In the genomic region with DNA sequence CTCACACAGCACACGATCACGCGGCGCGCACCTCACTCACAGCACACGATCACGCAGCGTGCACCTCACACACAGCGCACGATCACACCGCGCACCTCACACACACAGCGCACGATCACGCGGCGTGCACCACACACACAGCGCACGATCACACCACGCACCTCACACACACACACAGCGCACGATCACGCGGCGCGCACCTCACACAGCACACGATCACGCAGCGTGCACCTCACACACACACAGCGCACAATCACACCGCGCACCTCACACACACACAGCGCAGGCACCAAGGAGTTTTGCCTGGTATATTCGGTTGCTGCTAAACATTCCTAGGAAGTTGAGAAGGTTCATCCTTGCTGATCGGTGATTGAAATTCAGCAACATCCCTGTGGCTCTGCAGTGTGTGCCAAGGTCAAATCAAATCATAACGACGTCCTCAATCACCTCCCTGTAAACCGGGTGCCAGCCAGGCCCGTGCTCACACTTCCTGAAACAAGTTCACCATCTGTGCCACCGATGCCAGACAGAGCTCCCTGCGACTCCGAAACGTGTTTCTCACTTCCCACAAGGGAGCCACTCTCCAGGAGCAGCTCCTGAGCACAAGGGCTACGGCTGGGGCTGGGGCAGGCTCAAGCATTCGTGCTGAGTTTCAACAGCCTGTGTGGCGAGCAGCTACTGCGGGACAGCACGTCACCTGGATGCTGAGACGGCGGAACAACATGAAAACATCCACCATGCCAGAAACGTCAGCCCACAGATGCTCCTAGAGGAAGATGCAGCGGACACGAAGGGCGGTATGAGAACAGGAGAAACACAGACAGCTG, we compare ENCODE assay signal across 26 cellular contexts. TPM values are rescaled to one million over a fixed set of nuclear protein-coding genes. Genes with fewer than 3 reads are reported as not detected.
A peak's percentile ranks its signal among the peaks of the same experiment; 100 is the strongest.
DNase-seq lines count a peak whose midpoint lies in the region; ATAC-seq, FAIRE-seq and TF ChIP-seq lines count a peak whose summit lies in the region.
"Had no signal": no experiment of that assay in that cellular context is flagged by ENCODE, and none has a peak within 500 bp of the region (broad histone marks: within the 10 kb centered on the region; RNA-seq: fewer than 3 reads in every experiment).

No MANE protein-coding gene starts in this region.

- TF ChIP-seq POLR2A in GM12878 (IDR thresholded peaks at IDR 0.05; ENCODE audit: low read depth, low read length) (no peak), HepG2 (IDR thresholded peaks at IDR 0.05; ENCODE audit: insufficient read depth in 1 of 2, low read depth in 2 of 2, low read length in 2 of 2) (no peak)

- 96% methylated on average over 51 of the region's 54 CpGs for WGBS in GM12878 (ENCODE audit: insufficient coverage, insufficient replicate concordance, low lambda C conversion rate, missing lambda C conversion rate)
- 95% methylated on average over 53 of the region's 54 CpGs for WGBS in HepG2 (ENCODE audit: low lambda C conversion rate)

- H3K27me3 ChIP-seq in GM12878 (replicated peaks in 1 of 2; ENCODE audit: control insufficient read depth in 2 of 2, insufficient read depth in 2 of 2, low read length in 1 of 2) = no peaks in the 10 kb centered on the region
- H3K27me3 ChIP-seq in HepG2 (ENCODE audit: control insufficient read depth in 1 of 2, insufficient read depth in 2 of 2, low read length in 2 of 2) = no peaks in the 10 kb centered on the region; a peak in 1 of 5 replicates
- H3K27me3 ChIP-seq in upper lobe of right lung = no peaks in the 10 kb centered on the region
- H3K27me3 ChIP-seq in A673 (replicated peaks; ENCODE audit: insufficient read depth, low read depth, low read length, poor library complexity) = no peaks in the 10 kb centered on the region
- H3K27me3 ChIP-seq: left lung, upper lobe of left lung had no signal

- H3K9ac ChIP-seq in GM12878 (ENCODE audit: control insufficient read depth, insufficient read depth, low read length) = no peak overlapping the region
- H3K9ac ChIP-seq in HepG2 (ENCODE audit: insufficient read depth, low read depth, low read length) = no peak overlapping the region
- H3K9ac ChIP-seq: parathyroid adenoma had no signal

- H3K27ac ChIP-seq in GM12878 (ENCODE audit: control insufficient read depth, insufficient read depth) (no peak overlapping the region), HepG2 (ENCODE audit: extremely low read length, insufficient read depth, low read length) (no peak overlapping the region), upper lobe of right lung (no peak overlapping the region), A673 (ENCODE audit: low read depth, low read length, poor library complexity, severe bottlenecking) (no peak overlapping the region)
- H3K27ac ChIP-seq: left lung, parathyroid adenoma, upper lobe of left lung had no signal

- RAD21 ChIA-PET in GM12878 (lab: Charles Lee; ENCODE audit: unreplicated experiment) = no interaction called here

- POLR2A ChIA-PET in GM12878 (lab: Charles Lee) (no interaction called here), HepG2 (lab: Yijun Ruan, JAX) (interaction anchor here (0.5 kb wide), 1 partner anchor 28 kb away, joined by 3 read pairs; no protein-coding TSS in a partner anchor), A673 (lab: Charles Lee; ENCODE audit: low non-redundant PET) (no interaction called here)

- ATAC-seq in stimulated activated naive CD8-positive, alpha-beta T cell treated with anti-CD3 and anti-CD28 coated beads, Interleukin-15, Interleukin-2, amounts not matched to agents 100 U/mL and 50 U/mL, for 24 hours = no peak
- ATAC-seq in GM12878 (no peak), HepG2 (no peak), upper lobe of right lung (no peak), left colon (no peak)
- ATAC-seq: left lung, natural killer cell had no signal

- no peaks in the 10 kb centered on the region for H3K9me3 Mint-ChIP-seq in stimulated activated naive CD8-positive, alpha-beta T cell treated with anti-CD3 and anti-CD28 coated beads, Interleukin-15, Interleukin-2, amounts not matched to agents 100 ng/mL and 50 ng/mL, for 24 hours
- H3K9me3 Mint-ChIP-seq: activated B cell treated with CpG ODN at 0.5 μM for 24 hours; activated CD4-positive, alpha-beta memory T cell treated with anti-CD3 and anti-CD28 coated beads, Interleukin-2, amount 10 ng/mL, durations not matched to agents 7 days and 5 days; natural killer cell had no signal

- SMC1A ChIA-PET in GM12878 (lab: Charles Lee; ENCODE audit: uncharacterized antibody, unreplicated experiment) = no interaction called here

- no peak for DNase-seq in stimulated activated naive CD8-positive, alpha-beta T cell treated with anti-CD3 and anti-CD28 coated beads, Interleukin-15, Interleukin-2, amounts not matched to agents 100 U/mL and 50 U/mL, for 24 hours
- no peak for DNase-seq in GM12878 (ENCODE audit: low read depth, low spot score)
- DNase-seq in HepG2 (ENCODE audit: low spot score) = no peak
- peak; percentile 58 for DNase-seq in upper lobe of right lung
- no peak for DNase-seq in EL
- no peak for DNase-seq in left colon
- no peak for DNase-seq in A673 (ENCODE audit: low spot score)
- DNase-seq: activated B cell treated with CpG ODN at 0.5 μM for 24 hours; activated CD4-positive, alpha-beta memory T cell treated with anti-CD3 and anti-CD28 coated beads, Interleukin-2, amount 10 ng/mL, durations not matched to agents 7 days and 5 days; activated gamma-delta T cell; activated T-cell treated with anti-CD3 and anti-CD28 coated beads for 4 hours; cerebellar nuclear complex; midbrain; natural killer cell; NCI-H1092; NCI-H2081; NCI-H446; OCI-M1; Right ventricle myocardium superior; T1000 had no signal

- H4K20me1 ChIP-seq in GM12878 (ENCODE audit: control insufficient read depth, insufficient read depth) = no peaks in the 10 kb centered on the region
- H4K20me1 ChIP-seq in HepG2 (ENCODE audit: insufficient read depth, low read length) = no peaks in the 10 kb centered on the region

- H3K36me3 Mint-ChIP-seq in stimulated activated naive CD8-positive, alpha-beta T cell treated with anti-CD3 and anti-CD28 coated beads, Interleukin-15, Interleukin-2, amounts not matched to agents 100 ng/mL and 50 ng/mL, for 24 hours (ENCODE audit: low read depth) = peaks cover 80% of the 10 kb centered on the region

- H3K4me3 Mint-ChIP-seq in stimulated activated naive CD8-positive, alpha-beta T cell treated with anti-CD3 and anti-CD28 coated beads, Interleukin-15, Interleukin-2, amounts not matched to agents 100 ng/mL and 50 ng/mL, for 24 hours = no peak overlapping the region
- H3K4me3 Mint-ChIP-seq: activated B cell treated with CpG ODN at 0.5 μM for 24 hours; activated CD4-positive, alpha-beta memory T cell treated with anti-CD3 and anti-CD28 coated beads, Interleukin-2, amount 10 ng/mL, durations not matched to agents 7 days and 5 days; natural killer cell had no signal

- CTCF ChIA-PET in GM12878 (lab: Yijun Ruan, JAX) = no interaction called here
- CTCF ChIA-PET in HepG2 (lab: Yijun Ruan, JAX; ENCODE audit: low intra/inter-chr PET ratio, low total read pairs) = no interaction called here
- CTCF ChIA-PET in A673 (lab: Charles Lee) = interaction anchor here (0.6 kb wide), 1 partner anchor 58 kb away, joined by 4 read pairs; no protein-coding TSS in a partner anchor

- H3K27me3 Mint-ChIP-seq in stimulated activated naive CD8-positive, alpha-beta T cell treated with anti-CD3 and anti-CD28 coated beads, Interleukin-15, Interleukin-2, amounts not matched to agents 100 ng/mL and 50 ng/mL, for 24 hours = no peaks in the 10 kb centered on the region
- H3K27me3 Mint-ChIP-seq: activated B cell treated with CpG ODN at 0.5 μM for 24 hours; activated CD4-positive, alpha-beta memory T cell treated with anti-CD3 and anti-CD28 coated beads, Interleukin-2, amount 10 ng/mL, durations not matched to agents 7 days and 5 days had no signal

- H3K27ac Mint-ChIP-seq in stimulated activated naive CD8-positive, alpha-beta T cell treated with anti-CD3 and anti-CD28 coated beads, Interleukin-15, Interleukin-2, amounts not matched to agents 100 ng/mL and 50 ng/mL, for 24 hours = peak overlapping the region; percentile 11
- H3K27ac Mint-ChIP-seq: activated B cell treated with CpG ODN at 0.5 μM for 24 hours; activated CD4-positive, alpha-beta memory T cell treated with anti-CD3 and anti-CD28 coated beads, Interleukin-2, amount 10 ng/mL, durations not matched to agents 7 days and 5 days had no signal

- intact Hi-C loops in GM12878 (cut with micrococcal nuclease; ENCODE audit: unreplicated experiment) = no loop called here
- intact Hi-C loops in HepG2 (cut with micrococcal nuclease; ENCODE audit: unreplicated experiment) = no loop called here
- intact Hi-C loops in upper lobe of right lung (cut with DNase I) = no loop called here
- intact Hi-C loops in left colon (cut with DNase I, micrococcal nuclease) = no loop called here
- intact Hi-C loops in A673 (cut with micrococcal nuclease; ENCODE audit: unreplicated experiment) = no loop called here

- H3K4me1 Mint-ChIP-seq in stimulated activated naive CD8-positive, alpha-beta T cell treated with anti-CD3 and anti-CD28 coated beads, Interleukin-15, Interleukin-2, amounts not matched to agents 100 ng/mL and 50 ng/mL, for 24 hours (ENCODE audit: low read depth) = no peaks in the 10 kb centered on the region
- H3K4me1 Mint-ChIP-seq: activated B cell treated with CpG ODN at 0.5 μM for 24 hours had no signal

- H3K4me2 ChIP-seq in GM12878 (ENCODE audit: control insufficient read depth, insufficient read depth) = no peak overlapping the region
- no peak overlapping the region for H3K4me2 ChIP-seq in HepG2 (ENCODE audit: low read depth, low read length)

- FAIRE-seq in GM12878 (lab: Jason Lieb, UNC) = no peak
- no peak for FAIRE-seq in HepG2 (lab: Jason Lieb, UNC)
- FAIRE-seq: D721Med, GM19239 had no signal

- no TSS peak for BruUV-seq in GM12878 (replicated peaks; lab: Mats Ljungman, UMichigan)
- BruUV-seq in HepG2 (replicated peaks; lab: Mats Ljungman, UMichigan) = TSS peak; percentile 19
- BruUV-seq in A673 (replicated peaks; lab: Mats Ljungman, UMichigan) = no TSS peak

- TF ChIP-seq CTCF in GM12878 (IDR thresholded peaks at IDR 0.05 in 2 of 3, conservative IDR thresholded peaks at IDR 0.05 in 1 of 3; ENCODE audit: control insufficient read depth in 2 of 3, extremely low read depth in 1 of 3, insufficient read depth in 1 of 3, low read depth in 3 of 3, low read length in 3 of 3) (no peak), HepG2 (CRISPR knock-in tag; IDR thresholded peaks at IDR 0.05) (no peak), upper lobe of right lung (IDR thresholded peaks at IDR 0.05) (no peak), A673 (conservative IDR thresholded peaks at IDR 0.05; ENCODE audit: low read depth, low read length) (no peak)

- in situ Hi-C loops in GM12878 (cut with MboI) = no loop called here
- in situ Hi-C loops in HepG2 (cut with HindIII; ENCODE audit: extremely low pct_ligation_motif_present, low pct_unique_long_range_greater_than_20kb) = no loop called here

- no peak for TF ChIP-seq EP300 in GM12878 (IDR thresholded peaks at IDR 0.05; ENCODE audit: borderline replicate concordance in 1 of 2, control insufficient read depth in 1 of 2, low read depth in 2 of 2, low read length in 2 of 2)
- TF ChIP-seq EP300 in HepG2 (IDR thresholded peaks at IDR 0.05; ENCODE audit: low read depth in 2 of 2, low read length in 2 of 2) = no peak
- TF ChIP-seq EP300 in HepG2 (CRISPR knock-in tag; IDR thresholded peaks at IDR 0.05; ENCODE audit: borderline replicate concordance) = no peak

- H3K79me2 ChIP-seq in GM12878 (ENCODE audit: control insufficient read depth, insufficient read depth, low read length) (no peaks in the 10 kb centered on the region), HepG2 (ENCODE audit: insufficient read depth, low read length) (peaks cover 4% of the 10 kb centered on the region)
- H3K79me2 ChIP-seq: parathyroid adenoma had no signal

- H2AFZ ChIP-seq in GM12878 (ENCODE audit: control insufficient read depth, low read depth, low read length) (no peak overlapping the region), HepG2 (ENCODE audit: low read length) (no peak overlapping the region)
- H2AFZ ChIP-seq: parathyroid adenoma had no signal

- H3K9me3 ChIP-seq in GM12878 (replicated peaks; ENCODE audit: control insufficient read depth, insufficient read depth, low read length) (no peaks in the 10 kb centered on the region), HepG2 (ENCODE audit: low read length) (no peaks in the 10 kb centered on the region), upper lobe of right lung (no peaks in the 10 kb centered on the region), A673 (ENCODE audit: low read depth, low read length, poor library complexity, severe bottlenecking) (no peaks in the 10 kb centered on the region)
- H3K9me3 ChIP-seq: left lung, upper lobe of left lung had no signal

- H3K4me1 ChIP-seq in GM12878 (ENCODE audit: control insufficient read depth, insufficient read depth, low read length) (no peaks in the 10 kb centered on the region), HepG2 (ENCODE audit: insufficient read depth, low read length) (no peaks in the 10 kb centered on the region), upper lobe of right lung (peaks cover 5% of the 10 kb centered on the region), A673 (ENCODE audit: insufficient read depth, low read length, poor library complexity, severe bottlenecking) (no peaks in the 10 kb centered on the region)
- H3K4me1 ChIP-seq: parathyroid adenoma had no signal

- TF ChIP-seq RAD21 in GM12878 (IDR thresholded peaks at IDR 0.05; ENCODE audit: insufficient read depth, low read depth, low read length) = no peak
- no peak for TF ChIP-seq RAD21 in HepG2 (CRISPR knock-in tag; IDR thresholded peaks at IDR 0.05)

- H3K4me3 ChIP-seq in GM12878 (no peak overlapping the region), HepG2 (replicated peaks in 1 of 3; ENCODE audit: insufficient read depth in 1 of 3, low read depth in 2 of 3, low read length in 3 of 3) (no peak overlapping the region), upper lobe of right lung (no peak overlapping the region), A673 (ENCODE audit: low read depth, low read length, poor library complexity, severe bottlenecking) (no peak overlapping the region)
- H3K4me3 ChIP-seq: left lung, upper lobe of left lung had no signal

- H3K36me3 ChIP-seq in GM12878 (ENCODE audit: control insufficient read depth in 2 of 2, insufficient read depth in 2 of 2, low read length in 1 of 2) (peaks cover 18 to 57% of the 10 kb centered on the region in 2 experiments; a peak in 3 of 4 replicates), HepG2 (replicated peaks in 1 of 2; ENCODE audit: control insufficient read depth in 1 of 2, insufficient read depth in 2 of 2, low read length in 2 of 2) (peaks cover 38 to 85% of the 10 kb centered on the region in 2 experiments), upper lobe of right lung (peaks cover 76% of the 10 kb centered on the region), A673 (ENCODE audit: insufficient read depth, low read length, poor library complexity, severe bottlenecking) (peaks cover 64% of the 10 kb centered on the region)

RNA-seq across cellular contexts. Expression of a gene that starts 30.2 kb away (rescaled TPM):
- 80.3 and 92.9 TPM in 2 replicates for total RNA-seq in GM12878 (2013; cell fraction: nucleolus; rRNA removed)
- total RNA-seq in GM12878 (2014; rRNA removed) (13.8 and 17.5 TPM in 2 replicates), GM12878 (2014; rRNA removed; fragmentation: Illumina TruSeq; extraction: Trizol) (15.2 and 17.1 TPM in 2 replicates), GM12878 (2021) (39.4 and 41.3 TPM in 2 replicates), HepG2 (2016; rRNA removed; fragmentation: Illumina TruSeq; extraction: Trizol) (14.4 and 14.8 TPM in 2 replicates), upper lobe of right lung (18.4 TPM), left colon (10 to 100 TPM; 10.5 to 21.5 TPM), A673 (2021) (54.2 and 55.3 TPM in 2 replicates)
- 5.7 TPM for polyA plus RNA-seq in GM12878 (2011; ENCODE audit: low read depth)
- polyA plus RNA-seq in GM12878 (2011; rRNA removed) (8.8 and 14.1 TPM in 2 replicates), GM12878 (2014; fragmentation: Illumina TruSeq; extraction: Trizol) (10.3 and 19.8 TPM in 2 replicates), GM12878 (2014; fragmentation: Nextera tagmentation; extraction: Ambion mirVana) (1 to 10 TPM; 2.1 to 9.1 TPM), GM12878 (2014; rRNA removed) (45.3 and 51.8 TPM in 2 replicates), GM12878 (2016; fragmentation: Nextera tagmentation; extraction: Ambion mirVana) (10 to 100 TPM; 37.7 to 40.1 TPM), HepG2 (2011; rRNA removed) (10.9 and 11.3 TPM in 2 replicates)
- polyA plus RNA-seq in GM12878 (2011; cell fraction: cytosol; rRNA removed) = 31.6 and 36.1 TPM in 2 replicates
- 51.0 and 92.6 TPM in 2 replicates for polyA plus RNA-seq in GM12878 (2011; cell fraction: nucleus; rRNA removed)
- polyA plus RNA-seq in GM12878 (2012) = 12.8 and 13.8 TPM in 2 replicates
- polyA minus RNA-seq in GM12878 (2011; rRNA and poly(A)+ RNA removed) = 18.7 and 29.2 TPM in 2 replicates
- polyA minus RNA-seq in GM12878 (2011; cell fraction: cytosol; rRNA and poly(A)+ RNA removed) = 6.8 and 11.0 TPM in 2 replicates
- polyA minus RNA-seq in GM12878 (2011; cell fraction: nucleus; rRNA and poly(A)+ RNA removed) = 28.5 and 46.7 TPM in 2 replicates
- 5.6 and 6.6 TPM in 2 replicates for total RNA-seq in HepG2 (2016; cell fraction: cytosol; rRNA removed; fragmentation: Illumina TruSeq; extraction: Trizol; ENCODE audit: low read depth)
- 13.1 and 14.9 TPM in 2 replicates for total RNA-seq in HepG2 (2016; cell fraction: insoluble cytoplasmic fraction; rRNA removed; fragmentation: Illumina TruSeq; extraction: Trizol)
- total RNA-seq in HepG2 (2016; cell fraction: membrane; rRNA removed; fragmentation: Illumina TruSeq; extraction: Trizol) = 6.4 and 7.7 TPM in 2 replicates
- 19.0 and 23.6 TPM in 2 replicates for total RNA-seq in HepG2 (2016; cell fraction: nucleus; rRNA removed; fragmentation: Illumina TruSeq; extraction: Trizol)
- polyA plus RNA-seq in HepG2 (2011; cell fraction: cytosol; rRNA removed) = 9.4 and 15.2 TPM in 2 replicates
- polyA plus RNA-seq in HepG2 (2011; cell fraction: nucleus; rRNA removed) = 45.2 and 52.9 TPM in 2 replicates
- polyA plus RNA-seq in HepG2 (2012) = 10.2 and 10.8 TPM in 2 replicates
- polyA plus RNA-seq in HepG2 (2016; cell fraction: cytosol; fragmentation: Illumina TruSeq; extraction: Trizol; ENCODE audit: low read depth) = 3.4 and 3.8 TPM in 2 replicates
- 17.9 and 21.8 TPM in 2 replicates for polyA plus RNA-seq in HepG2 (2016; cell fraction: insoluble cytoplasmic fraction; fragmentation: Illumina TruSeq; extraction: Trizol; ENCODE audit: low read depth)
- polyA plus RNA-seq in HepG2 (2016; cell fraction: membrane; fragmentation: Illumina TruSeq; extraction: Trizol; ENCODE audit: low read depth) = 5.6 and 6.6 TPM in 2 replicates
- 29.4 and 30.7 TPM in 2 replicates for polyA plus RNA-seq in HepG2 (2016; cell fraction: nucleus; fragmentation: Illumina TruSeq; extraction: Trizol; ENCODE audit: insufficient read depth, low read depth)
- 35.6 and 97.8 TPM in 2 replicates for polyA minus RNA-seq in HepG2 (2011; rRNA and poly(A)+ RNA removed; ENCODE audit: low replicate concordance)
- polyA minus RNA-seq in HepG2 (2011; cell fraction: cytosol; rRNA and poly(A)+ RNA removed) = 5.3 and 5.5 TPM in 2 replicates
- 31.8 and 38.4 TPM in 2 replicates for polyA minus RNA-seq in HepG2 (2011; cell fraction: nucleus; rRNA and poly(A)+ RNA removed)

RNA-seq across cellular contexts. Expression of a gene that starts 44.0 kb away (rescaled TPM):
- 38.8 and 45.0 TPM in 2 replicates for total RNA-seq in GM12878 (2013; cell fraction: nucleolus; rRNA removed)
- 31.6 and 31.9 TPM in 2 replicates for total RNA-seq in GM12878 (2014; rRNA removed)
- total RNA-seq in GM12878 (2014; rRNA removed; fragmentation: Illumina TruSeq; extraction: Trizol) = 32.7 and 34.2 TPM in 2 replicates
- total RNA-seq in GM12878 (2021) = 27.7 and 28.4 TPM in 2 replicates
- 8.7 TPM for polyA plus RNA-seq in GM12878 (2011; ENCODE audit: low read depth)
- polyA plus RNA-seq in GM12878 (2011; rRNA removed) = 10.6 and 13.4 TPM in 2 replicates
- polyA plus RNA-seq in GM12878 (2011; cell fraction: cytosol; rRNA removed) = 18.6 and 23.1 TPM in 2 replicates
- 13.7 and 20.8 TPM in 2 replicates for polyA plus RNA-seq in GM12878 (2011; cell fraction: nucleus; rRNA removed)
- 16.0 and 16.7 TPM in 2 replicates for polyA plus RNA-seq in GM12878 (2012)
- polyA plus RNA-seq in GM12878 (2014; fragmentation: Illumina TruSeq; extraction: Trizol) = 24.8 and 33.3 TPM in 2 replicates
- polyA plus RNA-seq in GM12878 (2014; fragmentation: Nextera tagmentation; extraction: Ambion mirVana) = 1 to 10 TPM; 7.0 to 9.1 TPM
- polyA plus RNA-seq in GM12878 (2014; rRNA removed) = 27.6 and 31.3 TPM in 2 replicates
- 10 to 100 TPM; 42.2 to 44.7 TPM for polyA plus RNA-seq in GM12878 (2016; fragmentation: Nextera tagmentation; extraction: Ambion mirVana)
- polyA minus RNA-seq in GM12878 (2011; rRNA and poly(A)+ RNA removed) = 8.3 and 12.9 TPM in 2 replicates
- 7.9 and 9.8 TPM in 2 replicates for polyA minus RNA-seq in GM12878 (2011; cell fraction: cytosol; rRNA and poly(A)+ RNA removed)
- polyA minus RNA-seq in GM12878 (2011; cell fraction: nucleus; rRNA and poly(A)+ RNA removed) = 3.3 and 5.2 TPM in 2 replicates
- total RNA-seq in HepG2 (2016; rRNA removed; fragmentation: Illumina TruSeq; extraction: Trizol) = 29.6 and 35.7 TPM in 2 replicates
- total RNA-seq in HepG2 (2016; cell fraction: cytosol; rRNA removed; fragmentation: Illumina TruSeq; extraction: Trizol; ENCODE audit: low read depth) = 10.7 and 12.6 TPM in 2 replicates
- total RNA-seq in HepG2 (2016; cell fraction: insoluble cytoplasmic fraction; rRNA removed; fragmentation: Illumina TruSeq; extraction: Trizol) = 29.5 and 34.4 TPM in 2 replicates
- 17.4 and 17.6 TPM in 2 replicates for total RNA-seq in HepG2 (2016; cell fraction: membrane; rRNA removed; fragmentation: Illumina TruSeq; extraction: Trizol)
- 14.6 and 17.9 TPM in 2 replicates for total RNA-seq in HepG2 (2016; cell fraction: nucleus; rRNA removed; fragmentation: Illumina TruSeq; extraction: Trizol)
- polyA plus RNA-seq in HepG2 (2011; rRNA removed) = 14.2 and 15.4 TPM in 2 replicates
- 15.0 and 17.3 TPM in 2 replicates for polyA plus RNA-seq in HepG2 (2011; cell fraction: cytosol; rRNA removed)
- 11.9 and 13.2 TPM in 2 replicates for polyA plus RNA-seq in HepG2 (2011; cell fraction: nucleus; rRNA removed)
- 17.6 and 21.1 TPM in 2 replicates for polyA plus RNA-seq in HepG2 (2012)
- polyA plus RNA-seq in HepG2 (2016; cell fraction: cytosol; fragmentation: Illumina TruSeq; extraction: Trizol; ENCODE audit: low read depth) = 11.7 and 13.4 TPM in 2 replicates
- 27.9 and 29.5 TPM in 2 replicates for polyA plus RNA-seq in HepG2 (2016; cell fraction: insoluble cytoplasmic fraction; fragmentation: Illumina TruSeq; extraction: Trizol; ENCODE audit: low read depth)
- 13.6 and 15.3 TPM in 2 replicates for polyA plus RNA-seq in HepG2 (2016; cell fraction: membrane; fragmentation: Illumina TruSeq; extraction: Trizol; ENCODE audit: low read depth)
- 20.7 and 24.6 TPM in 2 replicates for polyA plus RNA-seq in HepG2 (2016; cell fraction: nucleus; fragmentation: Illumina TruSeq; extraction: Trizol; ENCODE audit: insufficient read depth, low read depth)
- polyA minus RNA-seq in HepG2 (2011; rRNA and poly(A)+ RNA removed; ENCODE audit: low replicate concordance) = 10.6 and 20.7 TPM in 2 replicates
- 14.2 and 15.6 TPM in 2 replicates for polyA minus RNA-seq in HepG2 (2011; cell fraction: cytosol; rRNA and poly(A)+ RNA removed)
- 8.2 and 14.2 TPM in 2 replicates for polyA minus RNA-seq in HepG2 (2011; cell fraction: nucleus; rRNA and poly(A)+ RNA removed)
- 38.5 TPM for total RNA-seq in upper lobe of right lung
- total RNA-seq in left colon = 10 to 100 TPM; 35.7 to 38.2 TPM
- total RNA-seq in A673 (2021) = 39.1 and 39.6 TPM in 2 replicates
